Comparison of ENCODE assay signal across 8 cellular contexts in the genomic region with DNA sequence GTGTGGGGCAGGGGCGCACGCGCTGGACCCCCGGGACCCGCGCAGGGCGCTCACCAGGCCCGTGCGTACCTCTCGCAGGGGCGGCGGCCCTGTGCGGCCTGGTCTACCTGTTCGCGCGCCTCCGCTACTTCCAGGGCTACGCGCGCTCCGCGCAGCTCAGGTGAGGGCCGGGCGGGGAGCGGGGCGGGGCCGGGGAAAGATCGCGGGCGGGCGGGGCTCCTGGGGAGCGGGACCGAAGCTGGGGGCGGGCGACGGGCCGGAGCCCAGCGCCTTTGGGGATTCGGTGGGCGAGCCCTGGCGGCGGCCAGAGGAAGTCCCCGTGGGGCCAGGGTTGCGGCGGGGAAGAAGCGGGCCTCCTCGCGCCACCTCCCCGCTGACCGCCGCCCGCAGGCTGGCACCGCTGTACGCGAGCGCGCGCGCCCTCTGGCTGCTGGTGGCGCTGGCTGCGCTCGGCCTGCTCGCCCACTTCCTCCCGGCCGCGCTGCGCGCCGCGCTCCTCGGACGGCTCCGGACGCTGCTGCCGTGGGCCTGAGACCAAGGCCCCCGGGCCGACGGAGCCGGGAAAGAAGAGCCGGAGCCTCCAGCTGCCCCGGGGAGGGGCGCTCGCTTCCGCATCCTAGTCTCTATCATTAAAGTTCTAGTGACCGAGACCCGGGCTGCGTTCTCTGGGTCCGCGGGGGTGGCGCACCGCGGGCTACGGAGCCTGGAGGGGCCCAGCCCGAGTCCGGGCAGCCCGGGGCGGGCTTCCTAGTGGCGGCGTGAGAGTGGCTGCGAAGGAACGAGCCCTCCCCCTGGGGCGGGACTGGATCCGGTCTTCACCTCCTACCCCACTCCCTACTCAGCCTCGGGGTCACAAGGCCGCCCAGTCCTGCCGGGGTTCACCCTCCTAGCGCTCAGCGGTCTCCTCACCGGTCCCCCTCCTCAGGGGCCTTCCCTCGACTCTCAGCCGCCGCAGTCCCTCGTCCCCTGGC. TPM values are rescaled to one million over a fixed set of nuclear protein-coding genes. Genes with fewer than 3 reads are reported as not detected.
DNase-seq lines count a peak whose midpoint lies in the region; ATAC-seq, FAIRE-seq and TF ChIP-seq lines count a peak whose summit lies in the region.

No MANE protein-coding gene starts in this region.

- peak overlapping the region; percentile 85 for H4K12ac ChIP-seq in trophoblast cell (ENCODE audit: low read depth, low read length)

- ATAC-seq in heart right ventricle, result peak; percentile 64 to 77 (median 70)

- H3K4me1 ChIP-seq in heart right ventricle, result peaks cover 33 to 57% (median 54%) of the 10 kb centered on the region in 9 donors
- peaks cover 8 to 15% of the 10 kb centered on the region in 2 experiments for H3K4me1 ChIP-seq in trophoblast cell (ENCODE audit: control insufficient read depth in 1 of 2, insufficient read depth in 2 of 2, low read length in 2 of 2)

- no peak overlapping the region for H3K23ac ChIP-seq in trophoblast cell (ENCODE audit: low read length)

- H3K79me1 ChIP-seq in trophoblast cell (ENCODE audit: low read length), result peaks cover 7% of the 10 kb centered on the region

- peak overlapping the region; percentile 68 for H3K4me3 ChIP-seq in GM12865 (ENCODE audit: low read depth, low read length)
- H3K4me3 ChIP-seq in heart right ventricle, result peak overlapping the region; percentile 43 to 84 (median 66)
- peak overlapping the region; percentile 78 for H3K4me3 ChIP-seq in trophoblast cell (ENCODE audit: low read depth, low read length)

- no peak overlapping the region for H2BK12ac ChIP-seq in trophoblast cell (ENCODE audit: low read length)

- peak overlapping the region; percentile 41 for H2BK120ac ChIP-seq in trophoblast cell (ENCODE audit: insufficient read depth, low read length, poor library complexity)

- H2BK5ac ChIP-seq in trophoblast cell (ENCODE audit: low read depth, low read length, poor library complexity), result peak overlapping the region; percentile 43

- peak overlapping the region; percentile 25 for H3K4ac ChIP-seq in trophoblast cell (ENCODE audit: low read depth, low read length)

- peak overlapping the region; percentile 82 for H4K91ac ChIP-seq in trophoblast cell (ENCODE audit: low read depth, low read length)

- peaks cover 4% of the 10 kb centered on the region for H3K79me2 ChIP-seq in trophoblast cell (ENCODE audit: control insufficient read depth, insufficient read depth, low read length, poor library complexity)

- H3K27ac ChIP-seq in heart right ventricle (peak overlapping the region; percentile 71 to 92 (median 85)), trophoblast cell (ENCODE audit: low read depth, low read length) (peak overlapping the region; percentile 68)

- intact Hi-C loops in heart right ventricle (cut with DNase I), result loop anchor here in 7 of 10 donors (1.0 to 5.0 kb wide), 3 partner anchors 33 to 34 kb away; no protein-coding TSS in a partner anchor

- peak overlapping the region; percentile 77 for H2AFZ ChIP-seq in trophoblast cell (ENCODE audit: insufficient read depth, low read length, poor library complexity)

- WGBS in heart right ventricle, 2 donors, result 4 to 5% methylated on average over 96 to 111 of the region's 113 CpGs
- WGBS in trophoblast cell (ENCODE audit: extremely low coverage, insufficient coverage, insufficient read length), result no CpG with 5 or more reads among the region's 113 CpGs

- TF ChIP-seq CTCF in GM12865 (IDR thresholded peaks at IDR 0.05; ENCODE audit: insufficient read depth, low read depth, low read length, missing control alignments), result peak; percentile 68
- TF ChIP-seq CTCF in LNCAP (IDR thresholded peaks at IDR 0.05), result peak; percentile 80
- peak; percentile 68 to 98 (median 86) for TF ChIP-seq CTCF in heart right ventricle (IDR thresholded peaks at IDR 0.05)

- peak overlapping the region; percentile 89 for H3K18ac ChIP-seq in trophoblast cell (ENCODE audit: low read length)

- peak overlapping the region; percentile 72 for H2AK5ac ChIP-seq in trophoblast cell (ENCODE audit: low read length)

- FAIRE-seq in H54 (lab: Jason Lieb, UNC) (no peak), urothelium cell line (lab: Jason Lieb, UNC) (no peak)

- TF ChIP-seq POLR2A in H54 (IDR thresholded peaks at IDR 0.05; ENCODE audit: low read depth, low read length), result peak; percentile 26; the same call in 1 of the 2 replicates

- DNase-seq in GM12865 (ENCODE audit: low read depth), result peak; percentile 90
- DNase-seq in H54 (ENCODE audit: insufficient read length, low spot score), result peak; percentile 82
- peak; percentile 89 for DNase-seq in SKM-1 (lab: John Stamatoyannopoulos, UW; ENCODE audit: unreplicated experiment)
- peak; percentile 77 for DNase-seq in amniotic epithelial cell (ENCODE audit: low read depth)
- DNase-seq in heart right ventricle, result peak; percentile 78 to 84
- DNase-seq in trophoblast cell, result peak; percentile 91 to 94
- DNase-seq in urothelium cell line (ENCODE audit: low spot score), result no peak

- H3K14ac ChIP-seq in trophoblast cell (ENCODE audit: low read length), result peak overlapping the region; percentile 91

- H3K4me2 ChIP-seq in trophoblast cell (ENCODE audit: low read length), result peak overlapping the region; percentile 91

- peak overlapping the region; percentile 63 for H3K9ac ChIP-seq in trophoblast cell (ENCODE audit: low read length)

- H3K36me3 ChIP-seq in heart right ventricle (peaks cover 0 to 42% (median 38%) of the 10 kb centered on the region in 9 donors), trophoblast cell (ENCODE audit: control insufficient read depth in 1 of 2, insufficient read depth in 2 of 2, low read length in 2 of 2) (peaks cover 42 to 45% of the 10 kb centered on the region in 2 experiments)

- H3K9me3 ChIP-seq in heart right ventricle (no peaks in the 10 kb centered on the region), trophoblast cell (ENCODE audit: insufficient read depth, low read depth, low read length) (no peaks in the 10 kb centered on the region)

- H3K27me3 ChIP-seq in heart right ventricle, result no peaks in the 10 kb centered on the region
- H3K27me3 ChIP-seq in trophoblast cell (ENCODE audit: insufficient read depth, low read length), result no peaks in the 10 kb centered on the region

- peak overlapping the region; percentile 81 for H4K8ac ChIP-seq in trophoblast cell (ENCODE audit: low read depth, low read length)

RNA-seq across cellular contexts. Expression of a gene that starts 2.4 kb away (rescaled TPM):
- total RNA-seq in heart right ventricle, result 10 to 100 TPM in 3 of 10 donors, 1 to 10 TPM in 7; 5.4 to 10.6 (median 7.9) TPM
- 10 to 100 TPM; 10.5 to 20.0 TPM for polyA plus RNA-seq in heart right ventricle
- polyA plus RNA-seq in trophoblast cell (2013), result 2.2 and 2.5 TPM in 2 replicates

RNA-seq across cellular contexts. Expression of a gene that starts 10.5 kb away (rescaled TPM):
- 100 to 1,000 TPM in 5 of 10 donors, 10 to 100 TPM in 5; 88.6 to 123 (median 102) TPM for total RNA-seq in heart right ventricle
- 10 to 100 TPM; 58.6 to 86.9 TPM for polyA plus RNA-seq in heart right ventricle
- polyA plus RNA-seq in trophoblast cell (2013), result 113 and 116 TPM in 2 replicates

RNA-seq across cellular contexts. Expression of a gene that starts 24.6 kb away (rescaled TPM):
- 100 to 1,000 TPM; 341 to 466 (median 391) TPM for total RNA-seq in heart right ventricle
- polyA plus RNA-seq in heart right ventricle, result 100 to 1,000 TPM; 131 to 210 TPM
- polyA plus RNA-seq in trophoblast cell (2013), result 253 and 279 TPM in 2 replicates
